Comparison of ENCODE assay signal across 8 cellular contexts in the genomic region with DNA sequence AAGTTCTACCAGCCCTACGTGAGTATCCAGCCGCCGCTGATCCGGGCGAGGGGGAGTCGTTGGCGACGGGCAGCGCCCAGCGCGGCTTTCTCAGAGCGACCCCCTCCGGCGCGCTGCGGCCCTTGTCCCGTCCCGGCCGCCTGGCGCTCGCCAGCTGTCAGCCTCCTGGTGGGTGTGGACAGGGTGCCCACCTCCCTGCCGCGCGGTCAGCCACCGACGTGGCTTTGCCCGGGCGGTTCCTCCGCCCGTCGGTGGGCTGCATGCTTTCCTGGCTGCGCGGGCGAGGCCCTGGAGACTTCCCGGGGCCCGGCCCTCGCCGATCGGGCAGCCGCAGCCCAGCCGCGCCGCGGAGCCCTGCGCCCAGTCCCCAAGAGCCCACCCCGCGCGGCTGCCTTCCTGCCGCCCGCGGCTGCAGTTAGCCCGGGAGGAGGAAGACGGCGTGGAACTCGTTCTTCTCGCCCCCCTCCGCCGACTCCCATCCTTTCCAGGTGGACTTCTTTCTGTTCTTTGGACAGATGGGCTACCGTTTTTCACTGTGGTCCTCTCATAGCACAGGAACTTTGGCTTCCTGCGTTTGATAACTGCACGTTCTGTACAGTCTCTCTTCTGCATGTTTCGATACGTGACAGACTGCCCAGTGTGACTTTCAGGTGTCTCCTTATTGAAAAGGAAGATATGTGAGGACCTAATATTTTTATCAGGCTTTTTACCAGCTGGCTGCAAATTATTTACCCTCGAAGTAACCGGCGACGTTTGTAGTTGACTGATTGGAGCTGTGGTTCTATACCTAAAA. TPM values are rescaled to one million over a fixed set of nuclear protein-coding genes. Genes with fewer than 3 reads are reported as not detected.
DNase-seq lines count a peak whose midpoint lies in the region; TF ChIP-seq lines count a peak whose summit lies in the region.

No MANE protein-coding gene starts in this region.

- H3K79me2 ChIP-seq in MM.1S (ENCODE audit: low read length), result peaks cover 85% of the 10 kb centered on the region

- 1 to 2% methylated on average over 26 to 67 of the region's 67 CpGs for WGBS in endodermal cell (ENCODE audit: insufficient coverage in 1 of 2, insufficient read length in 1 of 2), 2 experiments

- H3K27me3 ChIP-seq in A673 (replicated peaks; ENCODE audit: insufficient read depth, low read depth, low read length, poor library complexity), result no peaks in the 10 kb centered on the region
- H3K27me3 ChIP-seq in MM.1S (replicated peaks; ENCODE audit: insufficient read depth, low read length), result no peaks in the 10 kb centered on the region
- no peaks in the 10 kb centered on the region for H3K27me3 ChIP-seq in endodermal cell (ENCODE audit: control insufficient read depth, insufficient read depth, low read length, poor library complexity, severe bottlenecking)

- intact Hi-C loops in A673 (cut with micrococcal nuclease; ENCODE audit: unreplicated experiment), result no loop called here

- H3K4me3 Mint-ChIP-seq in HFFc6 (peak overlapping the region; percentile 92), endodermal cell (peak overlapping the region; percentile 97)

- peak overlapping the region; percentile 80 for H3K9ac ChIP-seq in MM.1S (ENCODE audit: low read length)
- H3K9ac ChIP-seq in endodermal cell (ENCODE audit: extremely low read depth, low read length, poor library complexity, severe bottlenecking), result peak overlapping the region; percentile 89

- DNase-seq in A673 (ENCODE audit: low spot score) (peak; percentile 56), GM10266 (ENCODE audit: extremely low spot score) (peak; percentile 38), HFFc6 (peak; percentile 42), MM.1S (peak; percentile 38), UCSD-AML1 (lab: John Stamatoyannopoulos, UW; ENCODE audit: unreplicated experiment) (peak; percentile 90), endodermal cell (no peak), midbrain (lab: John Stamatoyannopoulos, UW) (peak; percentile 36), ureter (ENCODE audit: low spot score) (peak; percentile 51)

- H3K9me3 ChIP-seq in A673 (ENCODE audit: low read depth, low read length, poor library complexity, severe bottlenecking) (no peaks in the 10 kb centered on the region), MM.1S (replicated peaks; ENCODE audit: insufficient read depth, low read length) (no peaks in the 10 kb centered on the region), endodermal cell (ENCODE audit: control insufficient read depth, low read length) (no peaks in the 10 kb centered on the region)

- H3K27ac ChIP-seq in A673 (ENCODE audit: low read depth, low read length, poor library complexity, severe bottlenecking) (peak overlapping the region; percentile 89), MM.1S (ENCODE audit: low read length) (peak overlapping the region; percentile 66; the same call in 1 of the 2 replicates), endodermal cell (ENCODE audit: low read depth, low read length) (peak overlapping the region; percentile 83)

- H3K4me1 ChIP-seq in A673 (ENCODE audit: insufficient read depth, low read length, poor library complexity, severe bottlenecking) (peaks cover 22% of the 10 kb centered on the region), MM.1S (ENCODE audit: low read length) (peaks cover 14% of the 10 kb centered on the region; the same call in 1 of the 2 replicates), endodermal cell (ENCODE audit: control insufficient read depth, insufficient read depth, low read length) (no peaks in the 10 kb centered on the region)

- no peaks in the 10 kb centered on the region for H3K9me2 ChIP-seq in MM.1S (replicated peaks; ENCODE audit: insufficient read depth, low read length)

- H3K4me2 ChIP-seq in MM.1S (ENCODE audit: low read depth, low read length), result peak overlapping the region; percentile 67

- H3K27ac Mint-ChIP-seq in HFFc6, result peak overlapping the region; percentile 100
- peak overlapping the region; percentile 66 for H3K27ac Mint-ChIP-seq in endodermal cell

- H3K36me3 ChIP-seq in A673 (ENCODE audit: insufficient read depth, low read length, poor library complexity, severe bottlenecking) (peaks cover 7% of the 10 kb centered on the region), MM.1S (replicated peaks; ENCODE audit: insufficient read depth, low read length) (no peaks in the 10 kb centered on the region; the same call in 1 of the 2 replicates), endodermal cell (ENCODE audit: control insufficient read depth, insufficient read depth, low read length) (peaks cover 14% of the 10 kb centered on the region)

- H3K4me1 Mint-ChIP-seq in HFFc6 (ENCODE audit: low read depth) (peaks cover 54% of the 10 kb centered on the region), endodermal cell (peaks cover 27% of the 10 kb centered on the region)

- TF ChIP-seq CTCF in A673 (conservative IDR thresholded peaks at IDR 0.05; ENCODE audit: low read depth, low read length), result 0 out of 2 replicates have a peak, but pooled peaks have one; percentile 27
- TF ChIP-seq CTCF in GM10266 (IDR thresholded peaks at IDR 0.05; ENCODE audit: control insufficient read depth, insufficient read depth, low read depth, missing control alignments), result peak; percentile 27
- peak; percentile 61 for TF ChIP-seq CTCF in HFFc6 (IDR thresholded peaks at IDR 0.05)
- TF ChIP-seq CTCF in MM.1S (IDR thresholded peaks at IDR 0.05; ENCODE audit: low read length), result no peak
- no peak for TF ChIP-seq CTCF in endodermal cell (conservative IDR thresholded peaks at IDR 0.05)

- H3K36me3 Mint-ChIP-seq in HFFc6 (ENCODE audit: low read depth) (peaks cover 18% of the 10 kb centered on the region), endodermal cell (ENCODE audit: low read depth) (peaks cover 5% of the 10 kb centered on the region)

- H3K4me3 ChIP-seq in A673 (ENCODE audit: low read depth, low read length, poor library complexity, severe bottlenecking) (peak overlapping the region; percentile 80), MM.1S (ENCODE audit: low read length) (peak overlapping the region; percentile 79), endodermal cell (ENCODE audit: low read length) (peak overlapping the region; percentile 90)

- CTCF ChIA-PET in A673 (lab: Charles Lee), result interaction anchor here (0.6 kb wide), 1 partner anchor 310 kb away, joined by 7 read pairs; no protein-coding TSS in a partner anchor

- H3F3A ChIP-seq in MM.1S (ENCODE audit: insufficient read depth, low read length), result peaks cover 6% of the 10 kb centered on the region; the same call in 1 of the 2 replicates

- peaks cover 13% of the 10 kb centered on the region for H4K20me1 ChIP-seq in MM.1S (ENCODE audit: insufficient read depth, low read length)

- no peaks in the 10 kb centered on the region for H3K9me3 Mint-ChIP-seq in HFFc6
- no peaks in the 10 kb centered on the region for H3K9me3 Mint-ChIP-seq in endodermal cell

- POLR2A ChIA-PET in A673 (lab: Charles Lee; ENCODE audit: low non-redundant PET), result no interaction called here

- peak overlapping the region; percentile 89 for H2AFZ ChIP-seq in MM.1S (ENCODE audit: low read length)

- BruUV-seq in A673 (replicated peaks; lab: Mats Ljungman, UMichigan), result no TSS peak

- H3K27me3 Mint-ChIP-seq in HFFc6 (ENCODE audit: insufficient read depth), result peaks cover 2% of the 10 kb centered on the region
- peaks cover 7% of the 10 kb centered on the region for H3K27me3 Mint-ChIP-seq in endodermal cell (ENCODE audit: insufficient read depth)

RNA-seq across cellular contexts. Expression of gene AP3S1, which starts 0.6 kb away (rescaled TPM):
- total RNA-seq in A673 (2021) (66.9 and 71.8 TPM in 2 replicates), endodermal cell (10 to 100 TPM; 51.2 to 75.0 TPM), ureter (59.0 TPM)
- 100 to 1,000 TPM; 109 to 131 (median 122) TPM for total RNA-seq in HFFc6 (2021; fragmentation: NEBNext Ultra II Directional; extraction: Animal tissue kit (Norgen Biotek cat#: 25700))
- polyA plus RNA-seq in endodermal cell (2013, experiment 1 of 2), result 67.5 TPM
- 68.4 TPM for polyA plus RNA-seq in endodermal cell (2013, experiment 2 of 2)

RNA-seq across cellular contexts. Expression of gene ATG12, which starts 0.9 kb away (rescaled TPM):
- total RNA-seq in A673 (2021) (55.8 and 59.6 TPM in 2 replicates), endodermal cell (10 to 100 TPM; 47.9 to 57.8 TPM), ureter (35.4 TPM)
- 10 to 100 TPM; 58.3 to 75.9 (median 63.3) TPM for total RNA-seq in HFFc6 (2021; fragmentation: NEBNext Ultra II Directional; extraction: Animal tissue kit (Norgen Biotek cat#: 25700))
- polyA plus RNA-seq in endodermal cell (2013, experiment 1 of 2), result 77.8 TPM
- 69.7 TPM for polyA plus RNA-seq in endodermal cell (2013, experiment 2 of 2)

RNA-seq across cellular contexts. Expression of gene CDO1, which starts 25.8 kb away (rescaled TPM):
- total RNA-seq in A673 (2021) (1.5 and 3.2 TPM in 2 replicates), endodermal cell (10 to 100 TPM in 1 of 2 donors, 1 to 10 TPM in 1; 7.6 to 11.7 TPM), ureter (3.5 TPM)
- under 1 TPM in 4 of 6 experiments, not detected in 2; 0.12 to 0.26 (median 0.18) TPM for total RNA-seq in HFFc6 (2021; fragmentation: NEBNext Ultra II Directional; extraction: Animal tissue kit (Norgen Biotek cat#: 25700))
- polyA plus RNA-seq in endodermal cell (2013, experiment 1 of 2), result 31.2 TPM
- 26.9 TPM for polyA plus RNA-seq in endodermal cell (2013, experiment 2 of 2)

Comparison
In these comparisons a context has a peak if more than half of its experiments do, and no peak if none do; other contexts are left out.
1. CTCF ChIP-seq: peak in A673 (single experiment), GM10266 (single experiment) and HFFc6 (single experiment); none in MM.1S (single experiment) and endodermal cell (single experiment).
2. Peak in every context shown above with its lines, with median percentiles within 50 percentile points of each other: H3K27ac ChIP-seq and H3K4me3 ChIP-seq.